ENCODE assay signal across 14 cellular contexts in the genomic region with DNA sequence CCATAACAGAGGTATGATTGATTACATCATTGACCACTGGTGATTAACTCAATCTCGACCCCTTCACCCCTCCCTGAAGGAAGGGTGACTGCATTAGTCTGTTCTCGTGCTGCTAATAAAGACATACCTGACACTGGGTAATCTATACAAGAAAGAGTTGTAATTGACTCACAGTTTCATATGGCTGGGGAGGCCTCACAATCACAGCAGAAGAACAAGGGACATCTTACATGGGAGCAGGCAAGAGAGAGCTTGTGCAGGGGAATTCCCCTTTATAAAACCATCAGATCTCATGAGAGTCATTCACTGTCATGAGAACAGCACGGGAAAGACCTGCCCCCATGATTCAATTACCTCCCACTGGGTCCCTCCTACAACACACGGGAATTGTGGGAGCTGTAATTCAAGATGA. TPM values are rescaled to one million over a fixed set of nuclear protein-coding genes. Genes with fewer than 3 reads are reported as not detected.
DNase-seq lines count a peak whose midpoint lies in the region; ATAC-seq, FAIRE-seq and TF ChIP-seq lines count a peak whose summit lies in the region.
"Had no signal": no experiment of that assay in that cellular context is flagged by ENCODE, and none has a peak within 500 bp of the region (broad histone marks: within the 10 kb centered on the region; RNA-seq: fewer than 3 reads in every experiment).

No MANE protein-coding gene starts in this region.

- TF ChIP-seq CTCF in neural crest cell (conservative IDR thresholded peaks at IDR 0.05) = no peak
- TF ChIP-seq CTCF in HepG2 (CRISPR knock-in tag; IDR thresholded peaks at IDR 0.05) = no peak
- no peak for TF ChIP-seq CTCF in WERI-Rb-1 (IDR thresholded peaks at IDR 0.05; ENCODE audit: low read depth, low read length)

- no peaks in the 10 kb centered on the region for H3K9me3 ChIP-seq in HepG2 (ENCODE audit: low read length)
- H3K9me3 ChIP-seq in WERI-Rb-1 (ENCODE audit: severe bottlenecking) = no peaks in the 10 kb centered on the region
- H3K9me3 ChIP-seq: A549, neutrophil, thyroid gland had no signal

- H3K9me3 Mint-ChIP-seq in neural crest cell = no peaks in the 10 kb centered on the region

- intact Hi-C loops in HepG2 (cut with micrococcal nuclease; ENCODE audit: unreplicated experiment) = no loop called here

- TF ChIP-seq EP300 in HepG2 (IDR thresholded peaks at IDR 0.05; ENCODE audit: low read depth in 2 of 2, low read length in 2 of 2) (no peak), HepG2 (CRISPR knock-in tag; IDR thresholded peaks at IDR 0.05; ENCODE audit: borderline replicate concordance) (no peak)

- no peaks in the 10 kb centered on the region for H4K20me1 ChIP-seq in HepG2 (ENCODE audit: insufficient read depth, low read length)

- H3K27me3 ChIP-seq in HepG2 (ENCODE audit: control insufficient read depth in 1 of 2, insufficient read depth in 2 of 2, low read length in 2 of 2) (0 out of 5 replicates have a peak, but pooled peaks cover 0 to 3% of the 10 kb centered on the region in 2 experiments), WERI-Rb-1 (ENCODE audit: insufficient read depth, low read depth, severe bottlenecking) (no peaks in the 10 kb centered on the region)
- H3K27me3 ChIP-seq: thyroid gland had no signal

- CTCF ChIA-PET in HepG2 (lab: Yijun Ruan, JAX; ENCODE audit: low intra/inter-chr PET ratio, low total read pairs) = no interaction called here

- H3K36me3 ChIP-seq in HepG2 (replicated peaks in 1 of 2; ENCODE audit: control insufficient read depth in 1 of 2, insufficient read depth in 2 of 2, low read length in 2 of 2) (no peaks in the 10 kb centered on the region), WERI-Rb-1 (no peaks in the 10 kb centered on the region)
- H3K36me3 ChIP-seq: neutrophil, thyroid gland had no signal

- DNase-seq in activated CD4-positive, alpha-beta T cell treated with anti-CD3 and anti-CD28 coated beads for 48 hours = peak; percentile 24
- no peak for DNase-seq in activated CD4-positive, alpha-beta T cell treated with anti-CD3 and anti-CD28 coated beads for 1 hour
- no peak for DNase-seq in neural crest cell (ENCODE audit: low read depth, low spot score)
- DNase-seq in NCI-H1436 treated with DMSO at 0.1 percent for 48 hours (lab: John Stamatoyannopoulos, UW) = no peak
- DNase-seq in HepG2 (ENCODE audit: low spot score) = no peak
- DNase-seq in WERI-Rb-1 = no peak
- DNase-seq: activated CD4-positive, alpha-beta T cell treated with anti-CD3 and anti-CD28 coated beads, Interleukin-2, amount 50 U/mL, for 48 hours; thyroid gland had no signal

- ATAC-seq in GM21786 (IDR thresholded peaks at IDR 0.05; ENCODE audit: unreplicated experiment) (peak; percentile 77), HG03442 (IDR thresholded peaks at IDR 0.05; ENCODE audit: unreplicated experiment) (peak; percentile 78), HepG2 (no peak)
- ATAC-seq: A549 had no signal

- WGBS in HepG2 (ENCODE audit: low lambda C conversion rate) = 2% methylated on average over 4 of the region's 4 CpGs

- no peaks in the 10 kb centered on the region for H3K36me3 Mint-ChIP-seq in neural crest cell (ENCODE audit: low read depth)

- TF ChIP-seq POLR2A in HepG2 (IDR thresholded peaks at IDR 0.05; ENCODE audit: insufficient read depth in 1 of 2, low read depth in 2 of 2, low read length in 2 of 2) = no peak

- FAIRE-seq in HepG2 (lab: Jason Lieb, UNC) = no peak
- FAIRE-seq: A549, astrocyte, islet of Langerhans had no signal

- in situ Hi-C loops in HepG2 (cut with HindIII; ENCODE audit: extremely low pct_ligation_motif_present, low pct_unique_long_range_greater_than_20kb) = no loop called here

- H3K4me3 Mint-ChIP-seq in neural crest cell = no peak overlapping the region

- H3K27ac ChIP-seq in HepG2 (ENCODE audit: extremely low read length, insufficient read depth, low read length) (no peak overlapping the region), WERI-Rb-1 (no peak overlapping the region)
- H3K27ac ChIP-seq: A549, neutrophil had no signal

- TF ChIP-seq RAD21 in HepG2 (CRISPR knock-in tag; IDR thresholded peaks at IDR 0.05) = no peak

- no TSS peak for BruUV-seq in HepG2 (replicated peaks; lab: Mats Ljungman, UMichigan)

- H3K4me3 ChIP-seq in HepG2 (replicated peaks in 1 of 3; ENCODE audit: insufficient read depth in 1 of 3, low read depth in 2 of 3, low read length in 3 of 3) = no peak overlapping the region
- no peak overlapping the region for H3K4me3 ChIP-seq in WERI-Rb-1 (ENCODE audit: low read depth, low read length)
- H3K4me3 ChIP-seq: A549, thyroid gland had no signal

- H3K27me3 Mint-ChIP-seq in neural crest cell (ENCODE audit: low read depth) = peaks cover 2% of the 10 kb centered on the region

- H3K27ac Mint-ChIP-seq in neural crest cell (ENCODE audit: unreplicated experiment) = peak overlapping the region; percentile 21

- no peaks in the 10 kb centered on the region for H3K79me2 ChIP-seq in HepG2 (ENCODE audit: insufficient read depth, low read length)

- H3K4me2 ChIP-seq in HepG2 (ENCODE audit: low read depth, low read length) = no peak overlapping the region
- H3K4me2 ChIP-seq: A549 had no signal

- no peak overlapping the region for H2AFZ ChIP-seq in HepG2 (ENCODE audit: low read length)

- H3K4me1 ChIP-seq in HepG2 (ENCODE audit: insufficient read depth, low read length) = no peaks in the 10 kb centered on the region

- H3K4me1 Mint-ChIP-seq in neural crest cell = no peaks in the 10 kb centered on the region

- H3K9ac ChIP-seq in HepG2 (ENCODE audit: insufficient read depth, low read depth, low read length) = no peak overlapping the region

- POLR2A ChIA-PET in HepG2 (lab: Yijun Ruan, JAX) = no interaction called here

TF ChIP-seq in HepG2, 621 proteins besides CTCF, POLR2A, EP300 and RAD21:
- TF ChIP-seq TMF1 (CRISPR knock-in tag; IDR thresholded peaks at IDR 0.05; ENCODE audit: low read depth) = no peak
- TF ChIP-seq ZNF652 (CRISPR knock-in tag; IDR thresholded peaks at IDR 0.05; ENCODE audit: borderline replicate concordance, low read depth) = no peak

RNA-seq across cellular contexts. Expression of gene TMCC3, which starts 55.9 kb away (rescaled TPM):
- total RNA-seq in neural crest cell (3.4 and 3.8 TPM in 2 replicates), HepG2 (2016; rRNA removed; fragmentation: Illumina TruSeq; extraction: Trizol) (not detected in 2 replicates)
- not detected in 2 replicates for total RNA-seq in HepG2 (2016; cell fraction: cytosol; rRNA removed; fragmentation: Illumina TruSeq; extraction: Trizol; ENCODE audit: low read depth)
- not detected in 2 replicates for total RNA-seq in HepG2 (2016; cell fraction: insoluble cytoplasmic fraction; rRNA removed; fragmentation: Illumina TruSeq; extraction: Trizol)
- not detected in 2 replicates for total RNA-seq in HepG2 (2016; cell fraction: membrane; rRNA removed; fragmentation: Illumina TruSeq; extraction: Trizol)
- total RNA-seq in HepG2 (2016; cell fraction: nucleus; rRNA removed; fragmentation: Illumina TruSeq; extraction: Trizol) = not detected in 2 replicates
- not detected in 2 replicates for polyA plus RNA-seq in HepG2 (2011; rRNA removed)
- polyA plus RNA-seq in HepG2 (2011; cell fraction: cytosol; rRNA removed) = 0.01 TPM in 1 of 2 replicates, not detected in the other
- polyA plus RNA-seq in HepG2 (2011; cell fraction: nucleus; rRNA removed) = not detected in 2 replicates
- polyA plus RNA-seq in HepG2 (2012) = not detected in 2 replicates
- polyA plus RNA-seq in HepG2 (2016; cell fraction: cytosol; fragmentation: Illumina TruSeq; extraction: Trizol; ENCODE audit: low read depth) = not detected in 2 replicates
- polyA plus RNA-seq in HepG2 (2016; cell fraction: insoluble cytoplasmic fraction; fragmentation: Illumina TruSeq; extraction: Trizol; ENCODE audit: low read depth) = not detected in 2 replicates
- not detected in 2 replicates for polyA plus RNA-seq in HepG2 (2016; cell fraction: membrane; fragmentation: Illumina TruSeq; extraction: Trizol; ENCODE audit: low read depth)
- polyA plus RNA-seq in HepG2 (2016; cell fraction: nucleus; fragmentation: Illumina TruSeq; extraction: Trizol; ENCODE audit: insufficient read depth, low read depth) = not detected in 2 replicates
- polyA minus RNA-seq in HepG2 (2011; rRNA and poly(A)+ RNA removed; ENCODE audit: low replicate concordance) = 0.23 TPM in 1 of 2 replicates, not detected in the other
- not detected in 2 replicates for polyA minus RNA-seq in HepG2 (2011; cell fraction: cytosol; rRNA and poly(A)+ RNA removed)
- polyA minus RNA-seq in HepG2 (2011; cell fraction: nucleus; rRNA and poly(A)+ RNA removed) = not detected in 2 replicates
